1 cellular context compared by ENCODE assay signal in the genomic region with DNA sequence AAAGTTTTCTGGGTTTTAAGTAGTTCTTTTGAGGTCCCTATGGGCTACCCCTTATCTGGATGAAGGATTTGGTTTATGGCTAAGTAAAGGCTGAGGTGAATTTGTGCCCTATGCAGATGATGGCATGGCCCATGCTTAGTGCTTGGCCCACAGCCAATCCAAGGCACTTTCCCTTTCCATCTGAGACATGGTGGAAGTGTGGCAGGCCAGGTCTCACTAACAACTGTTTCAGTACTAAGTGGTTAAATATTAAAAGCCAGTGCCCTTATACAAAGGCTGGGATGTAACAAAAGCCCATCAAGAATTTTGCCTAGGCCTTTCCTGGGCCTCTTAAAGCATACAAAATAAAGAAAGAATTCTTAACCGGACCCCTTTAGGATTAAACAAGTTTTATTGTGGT.
TF ChIP-seq lines count a peak whose summit lies in the region.
"Not testable (repeated sequence)": the region's sequence is repeated elsewhere in the genome, so short reads cannot be mapped to it uniquely, and the experiment has no call there.

No MANE protein-coding gene starts in this region.

TF ChIP-seq in HepG2, 621 proteins besides CTCF, POLR2A, EP300 and RAD21:
- TF ChIP-seq, protein P1, sequence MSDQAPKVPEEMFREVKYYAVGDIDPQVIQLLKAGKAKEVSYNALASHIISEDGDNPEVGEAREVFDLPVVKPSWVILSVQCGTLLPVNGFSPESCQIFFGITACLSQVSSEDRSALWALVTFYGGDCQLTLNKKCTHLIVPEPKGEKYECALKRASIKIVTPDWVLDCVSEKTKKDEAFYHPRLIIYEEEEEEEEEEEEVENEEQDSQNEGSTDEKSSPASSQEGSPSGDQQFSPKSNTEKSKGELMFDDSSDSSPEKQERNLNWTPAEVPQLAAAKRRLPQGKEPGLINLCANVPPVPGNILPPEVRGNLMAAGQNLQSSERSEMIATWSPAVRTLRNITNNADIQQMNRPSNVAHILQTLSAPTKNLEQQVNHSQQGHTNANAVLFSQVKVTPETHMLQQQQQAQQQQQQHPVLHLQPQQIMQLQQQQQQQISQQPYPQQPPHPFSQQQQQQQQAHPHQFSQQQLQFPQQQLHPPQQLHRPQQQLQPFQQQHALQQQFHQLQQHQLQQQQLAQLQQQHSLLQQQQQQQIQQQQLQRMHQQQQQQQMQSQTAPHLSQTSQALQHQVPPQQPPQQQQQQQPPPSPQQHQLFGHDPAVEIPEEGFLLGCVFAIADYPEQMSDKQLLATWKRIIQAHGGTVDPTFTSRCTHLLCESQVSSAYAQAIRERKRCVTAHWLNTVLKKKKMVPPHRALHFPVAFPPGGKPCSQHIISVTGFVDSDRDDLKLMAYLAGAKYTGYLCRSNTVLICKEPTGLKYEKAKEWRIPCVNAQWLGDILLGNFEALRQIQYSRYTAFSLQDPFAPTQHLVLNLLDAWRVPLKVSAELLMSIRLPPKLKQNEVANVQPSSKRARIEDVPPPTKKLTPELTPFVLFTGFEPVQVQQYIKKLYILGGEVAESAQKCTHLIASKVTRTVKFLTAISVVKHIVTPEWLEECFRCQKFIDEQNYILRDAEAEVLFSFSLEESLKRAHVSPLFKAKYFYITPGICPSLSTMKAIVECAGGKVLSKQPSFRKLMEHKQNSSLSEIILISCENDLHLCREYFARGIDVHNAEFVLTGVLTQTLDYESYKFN (CRISPR knock-in tag; conservative IDR thresholded peaks at IDR 0.05) = peak; percentile 34
- TF ChIP-seq ZNF644 (CRISPR knock-in tag; IDR thresholded peaks at IDR 0.05; ENCODE audit: low read depth) (peak; percentile 62; the same call in 1 of the 2 replicates), SAP130 (CRISPR knock-in tag; IDR thresholded peaks at IDR 0.05; ENCODE audit: low read depth) (peak; percentile 6; the same call in 1 of the 2 replicates), CREB1 (CRISPR knock-in tag; IDR thresholded peaks at IDR 0.05) (0 out of 2 replicates have a peak, but pooled peaks have one; percentile 15), ZNF652 (CRISPR knock-in tag; IDR thresholded peaks at IDR 0.05; ENCODE audit: borderline replicate concordance, low read depth) (peak; percentile 24; the same call in 1 of the 2 replicates), DMAP1 (CRISPR knock-in tag; IDR thresholded peaks at IDR 0.05) (0 out of 2 replicates have a peak, but pooled peaks have one; percentile 8), ZFX (CRISPR knock-in tag; IDR thresholded peaks at IDR 0.05; ENCODE audit: low read depth) (peak; percentile 57), HOXA3 (CRISPR knock-in tag; IDR thresholded peaks at IDR 0.05) (0 out of 2 replicates have a peak, but pooled peaks have one; percentile 17), TAF1 (CRISPR knock-in tag; IDR thresholded peaks at IDR 0.05) (peak; percentile 19; the same call in 1 of the 2 replicates)
- not testable (repeated sequence) for TF ChIP-seq CREB1 (IDR thresholded peaks at IDR 0.05)
TF ChIP-seq in HepG2: peak in this region for 9; not testable (repeated sequence) for 612.
